Comparison of ENCODE assay signal across 12 cellular contexts in the genomic region with DNA sequence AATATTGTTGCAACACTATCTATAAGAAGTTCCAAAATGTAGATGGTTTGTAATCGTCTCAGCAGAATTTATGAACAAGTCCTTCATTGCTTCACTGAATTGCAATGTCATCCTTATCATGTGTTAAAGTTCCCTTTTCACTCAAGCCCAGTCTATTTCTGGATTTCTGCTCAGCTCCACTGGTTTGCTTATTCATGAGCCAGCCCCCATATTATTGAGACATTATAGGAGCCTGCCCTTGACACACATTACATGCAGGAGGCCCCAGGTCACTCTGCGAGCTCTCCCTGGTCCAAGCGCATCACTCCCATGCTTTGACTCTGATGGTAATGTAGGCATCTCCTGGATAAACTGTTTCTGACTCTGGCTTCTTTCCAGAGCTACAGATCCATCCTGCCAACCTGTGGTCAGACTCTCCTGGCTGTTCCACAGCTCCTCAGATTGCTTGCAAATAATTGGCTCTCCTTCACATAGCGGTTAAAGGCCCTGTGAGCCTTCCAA. TPM values are rescaled to one million over a fixed set of nuclear protein-coding genes. Genes with fewer than 3 reads are reported as not detected.
DNase-seq lines count a peak whose midpoint lies in the region; ATAC-seq and TF ChIP-seq lines count a peak whose summit lies in the region.
"Had no signal": no experiment of that assay in that cellular context is flagged by ENCODE, and none has a peak within 500 bp of the region (broad histone marks: within the 10 kb centered on the region; RNA-seq: fewer than 3 reads in every experiment).

No MANE protein-coding gene starts in this region.

- H3K4me1 Mint-ChIP-seq in activated CD8-positive, alpha-beta memory T cell treated with anti-CD3 and anti-CD28 coated beads, Interleukin-2, amount 10 ng/mL, durations not matched to agents 7 days and 5 days: peaks cover under 1% of the 10 kb centered on the region
- H3K4me1 Mint-ChIP-seq: natural killer cell had no signal

- H3K9me2 ChIP-seq in OCI-LY7 (ENCODE audit: insufficient read depth, low read length): no peaks in the 10 kb centered on the region

- H3K4me3 Mint-ChIP-seq in activated CD8-positive, alpha-beta memory T cell treated with anti-CD3 and anti-CD28 coated beads, Interleukin-2, amount 10 ng/mL, durations not matched to agents 7 days and 5 days: no peak overlapping the region
- H3K4me3 Mint-ChIP-seq: natural killer cell had no signal

- peak; percentile 40 for ATAC-seq in HG02642 (IDR thresholded peaks at IDR 0.05; ENCODE audit: poor library complexity, unreplicated experiment)
- ATAC-seq in activated CD8-positive, alpha-beta memory T cell treated with anti-CD3 and anti-CD28 coated beads, Interleukin-2, amount 10 ng/mL, durations not matched to agents 7 days and 5 days: no peak
- ATAC-seq: body of pancreas had no signal

- no peak overlapping the region for H2AFZ ChIP-seq in OCI-LY7 (ENCODE audit: low read length)

- H3K9me3 Mint-ChIP-seq in activated CD8-positive, alpha-beta memory T cell treated with anti-CD3 and anti-CD28 coated beads, Interleukin-2, amount 10 ng/mL, durations not matched to agents 7 days and 5 days (ENCODE audit: low read depth): no peaks in the 10 kb centered on the region
- H3K9me3 Mint-ChIP-seq: natural killer cell had no signal

- H3K27me3 Mint-ChIP-seq in activated CD8-positive, alpha-beta memory T cell treated with anti-CD3 and anti-CD28 coated beads, Interleukin-2, amount 10 ng/mL, durations not matched to agents 7 days and 5 days: peaks cover 7% of the 10 kb centered on the region

- TF ChIP-seq CTCF in OCI-LY7 (conservative IDR thresholded peaks at IDR 0.05; ENCODE audit: low read length): no peak

- H3K79me2 ChIP-seq in OCI-LY7 (ENCODE audit: insufficient read depth, low read depth, low read length): peaks cover 82% of the 10 kb centered on the region

- DNase-seq in OCI-LY7 (ENCODE audit: low spot score) (no peak), globus pallidus (ENCODE audit: low spot score) (peak; percentile 46), renal cortical epithelial cell (ENCODE audit: low read depth) (peak; percentile 34), HuH-7.5 (ENCODE audit: low spot score) (no peak), amniotic stem cell (lab: John Stamatoyannopoulos, UW) (no peak), NCI-H2171 (lab: John Stamatoyannopoulos, UW) (no peak)
- no peak for DNase-seq in activated CD8-positive, alpha-beta memory T cell treated with anti-CD3 and anti-CD28 coated beads, Interleukin-2, amount 10 ng/mL, durations not matched to agents 7 days and 5 days
- DNase-seq: natural killer cell; NCI-H1417 treated with DMSO at 0.1 percent for 48 hours; NK-92 treated with Interleukin-12 subunit alpha and Interleukin-12 subunit beta, amount 100 ng/mL, for 24 hours had no signal

- no peaks in the 10 kb centered on the region for H3K9me3 ChIP-seq in OCI-LY7 (ENCODE audit: low read length)
- H3K9me3 ChIP-seq: body of pancreas had no signal

- H3K4me2 ChIP-seq in OCI-LY7 (ENCODE audit: low read length): peak overlapping the region; percentile 61

- no TSS peak for BruUV-seq in OCI-LY7 (replicated peaks; lab: Mats Ljungman, UMichigan)

- H3K4me1 ChIP-seq in OCI-LY7 (ENCODE audit: insufficient read depth, low read length, poor library complexity, severe bottlenecking): peaks cover 60% of the 10 kb centered on the region
- H3K4me1 ChIP-seq: body of pancreas had no signal

- H3K36me3 Mint-ChIP-seq in activated CD8-positive, alpha-beta memory T cell treated with anti-CD3 and anti-CD28 coated beads, Interleukin-2, amount 10 ng/mL, durations not matched to agents 7 days and 5 days: no peaks in the 10 kb centered on the region
- H3K36me3 Mint-ChIP-seq: natural killer cell had no signal

- H3K4me3 ChIP-seq in OCI-LY7 (ENCODE audit: low read depth, low read length, poor library complexity, severe bottlenecking): peak overlapping the region; percentile 1
- H3K4me3 ChIP-seq: body of pancreas had no signal

- peak overlapping the region; percentile 8 for H3K27ac ChIP-seq in OCI-LY7 (ENCODE audit: low read depth, low read length, poor library complexity, severe bottlenecking)

- H3K36me3 ChIP-seq in OCI-LY7 (ENCODE audit: insufficient read depth, low read length): peaks cover 38% of the 10 kb centered on the region

- no peaks in the 10 kb centered on the region; the same call in 1 of the 2 replicates for H4K20me1 ChIP-seq in OCI-LY7 (ENCODE audit: insufficient read depth, low read length)

- intact Hi-C loops in OCI-LY7 (cut with micrococcal nuclease; ENCODE audit: unreplicated experiment): no loop called here

- no peak overlapping the region for H3K27ac Mint-ChIP-seq in activated CD8-positive, alpha-beta memory T cell treated with anti-CD3 and anti-CD28 coated beads, Interleukin-2, amount 10 ng/mL, durations not matched to agents 7 days and 5 days
- H3K27ac Mint-ChIP-seq: natural killer cell had no signal

- POLR2A ChIA-PET in OCI-LY7 (lab: Charles Lee): interaction anchor here (0.5 to 1.5 kb wide), 4 partner anchors 8 to 22 kb away, joined by 3 read pairs; no protein-coding TSS in a partner anchor

- CTCF ChIA-PET in OCI-LY7 (lab: Charles Lee; ENCODE audit: unreplicated experiment): no interaction called here
- CTCF ChIA-PET in activated CD8-positive, alpha-beta memory T cell treated with anti-CD3 and anti-CD28 coated beads, Interleukin-2, amount 10 ng/mL, durations not matched to agents 7 days and 5 days (lab: Charles Lee): no interaction called here

RNA-seq across cellular contexts. Expression of gene ABTB1, which starts 56.9 kb away (rescaled TPM):
- total RNA-seq in OCI-LY7 (2014; rRNA removed; shearing (Covaris generic)): 4.4 and 9.1 TPM in 2 replicates
- total RNA-seq in OCI-LY7 (2022) (14.0 and 14.5 TPM in 2 replicates), renal cortical epithelial cell (5.4 and 13.5 TPM in 2 replicates)
- 10 to 100 TPM; 16.0 to 19.4 TPM for total RNA-seq in activated CD8-positive, alpha-beta memory T cell treated with anti-CD3 and anti-CD28 coated beads, Interleukin-2, amount 10 ng/mL, durations not matched to agents 7 days and 5 days

Comparison
In these comparisons a context has a peak if more than half of its experiments do, and no peak if none do; other contexts are left out.
1. DNase-seq: peak in globus pallidus (single experiment) and renal cortical epithelial cell (single experiment); none in OCI-LY7 (single experiment), HuH-7.5 (single experiment), activated CD8-positive, alpha-beta memory T cell treated with anti-CD3 and anti-CD28 coated beads, Interleukin-2, amount 10 ng/mL, durations not matched to agents 7 days and 5 days (single experiment), amniotic stem cell (single experiment) and NCI-H2171 (single experiment).